ENCODE assay signal across 1 cellular context in genomic region chr22:29625090-29625825, GRCh38.
TF ChIP-seq lines count a peak whose summit lies in the region.

No MANE protein-coding gene starts in this region.

TF ChIP-seq in HEK293, 187 proteins besides CTCF, POLR2A, EP300 and RAD21 (continued from another document and continues in another):
- TF ChIP-seq ZSCAN5A (tag by site-specific recombination; IDR thresholded peaks at IDR 0.05) (no peak), FEZF1 (tag by site-specific recombination; IDR thresholded peaks at IDR 0.05) (peak; percentile 41; the same call in 1 of the 2 replicates), ZNF585B (tag by site-specific recombination; IDR thresholded peaks at IDR 0.05) (no peak), ZNF692 (tag by site-specific recombination; IDR thresholded peaks at IDR 0.05) (0 out of 2 replicates have a peak, but pooled peaks have one; percentile 19), ZNF175 (tag by site-specific recombination; IDR thresholded peaks at IDR 0.05) (no peak), ZNF560 (tag by site-specific recombination; IDR thresholded peaks at IDR 0.05; ENCODE audit: borderline replicate concordance) (no peak), ZNF341 (tag by site-specific recombination; IDR thresholded peaks at IDR 0.05; ENCODE audit: low read depth) (no peak), ZNF146 (tag by site-specific recombination; IDR thresholded peaks at IDR 0.05) (no peak), ZNF280C (tag by site-specific recombination; IDR thresholded peaks at IDR 0.05) (no peak), ZNF518A (tag by site-specific recombination; conservative IDR thresholded peaks at IDR 0.05; ENCODE audit: low read depth) (no peak), ZBTB17 (tag by site-specific recombination; IDR thresholded peaks at IDR 0.05) (0 out of 2 replicates have a peak, but pooled peaks have one; percentile 31), ZNF16 (tag by site-specific recombination; IDR thresholded peaks at IDR 0.05; ENCODE audit: low read depth) (no peak), ZNF654 (tag by site-specific recombination; IDR thresholded peaks at IDR 0.05; ENCODE audit: low read depth) (peak; percentile 86), ZNF707 (tag by site-specific recombination; IDR thresholded peaks at IDR 0.05) (no peak), ZNF366 (tag by site-specific recombination; conservative IDR thresholded peaks at IDR 0.05) (peak; percentile 54; the same call in 1 of the 2 replicates), BCL11B (tag by site-specific recombination; IDR thresholded peaks at IDR 0.05; ENCODE audit: low read depth) (no peak), ZNF324 (tag by site-specific recombination; IDR thresholded peaks at IDR 0.05) (no peak), TCF7L2 (IDR thresholded peaks at IDR 0.05; ENCODE audit: borderline replicate concordance, low read depth, low read length) (no peak), KLF9 (tag by site-specific recombination; IDR thresholded peaks at IDR 0.05; ENCODE audit: low read depth) (no peak), PRDM6 (tag by site-specific recombination; IDR thresholded peaks at IDR 0.05) (0 out of 2 replicates have a peak, but pooled peaks have one; percentile 34), ZBTB11 (tag by site-specific recombination; conservative IDR thresholded peaks at IDR 0.05; ENCODE audit: low read depth) (no peak), INSM2 (tag by site-specific recombination; IDR thresholded peaks at IDR 0.05) (0 out of 2 replicates have a peak, but pooled peaks have one; percentile 23), ZNF362 (tag by site-specific recombination; IDR thresholded peaks at IDR 0.05) (no peak), ZNF26 (tag by site-specific recombination; IDR thresholded peaks at IDR 0.05) (no peak), HOXA7 (CRISPR knock-in tag; IDR thresholded peaks at IDR 0.05; ENCODE audit: borderline replicate concordance) (no peak), ZNF248 (tag by site-specific recombination; IDR thresholded peaks at IDR 0.05) (no peak), ZEB2 (tag by site-specific recombination; IDR thresholded peaks at IDR 0.05) (0 out of 2 replicates have a peak, but pooled peaks have one; percentile 51), ZBTB44 (tag by site-specific recombination; IDR thresholded peaks at IDR 0.05) (no peak), ZNF211 (tag by site-specific recombination; IDR thresholded peaks at IDR 0.05; ENCODE audit: low read depth) (no peak)
